In the genomic region with DNA sequence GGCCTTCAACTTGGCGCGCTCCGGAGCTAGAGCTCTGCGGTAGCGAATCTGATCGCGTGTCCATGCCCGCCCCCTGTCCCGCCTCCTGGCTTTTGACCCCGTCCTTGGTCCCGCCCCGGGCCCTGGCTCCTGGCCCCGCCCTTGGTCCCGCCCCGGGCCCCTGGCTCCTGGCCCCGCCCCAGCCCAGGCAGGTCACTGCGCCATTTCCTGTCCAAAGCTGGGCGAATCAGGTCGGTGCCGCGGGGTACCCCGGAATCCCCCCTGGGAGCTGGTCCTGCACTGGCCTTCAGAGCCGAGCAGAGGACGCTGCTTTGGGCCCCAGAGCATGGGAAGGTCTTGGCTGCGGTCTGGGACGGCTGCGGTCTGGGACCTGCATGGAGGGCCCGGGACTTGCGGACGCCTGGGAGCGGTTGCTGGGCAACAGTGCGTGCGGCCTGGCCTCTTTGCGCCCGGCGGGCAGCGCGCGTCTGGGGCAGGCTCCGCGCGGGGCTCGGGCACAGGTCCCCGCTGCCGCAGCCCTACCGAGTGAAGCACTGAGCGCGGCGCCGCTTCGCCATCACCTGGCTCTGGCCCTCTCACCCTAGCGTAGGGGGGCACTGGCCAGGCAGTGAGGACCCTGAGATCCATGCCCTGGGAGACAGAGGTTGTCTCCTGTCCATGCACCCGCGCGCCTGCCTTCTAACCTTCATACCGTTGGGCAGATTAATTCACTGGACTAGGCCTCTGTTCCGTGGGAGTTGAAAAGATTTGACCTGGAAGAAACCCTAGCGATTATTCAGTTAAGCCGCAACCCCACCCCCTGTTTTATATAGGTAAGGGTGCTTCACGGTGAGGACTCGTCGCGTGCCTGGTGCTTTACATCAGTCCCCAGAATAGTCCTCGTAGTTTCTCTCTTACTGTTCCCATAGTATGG, we compare ENCODE assay signal across 8 cellular contexts. TPM values are rescaled to one million over a fixed set of nuclear protein-coding genes. Genes with fewer than 3 reads are reported as not detected.
A peak's percentile ranks its signal among the peaks of the same experiment; 100 is the strongest.
DNase-seq lines count a peak whose midpoint lies in the region; ATAC-seq and TF ChIP-seq lines count a peak whose summit lies in the region.

TSS of gene TTC12 (plus strand) at position 195 of the 913 bp plus-strand sequence. CDS start 1,675 bp downstream, outside the sequence.

- TF ChIP-seq CTCF in RWPE2 (IDR thresholded peaks at IDR 0.05; ENCODE audit: poor library complexity, severe bottlenecking), result no peak

- no peaks in the 10 kb centered on the region for H3K36me3 ChIP-seq in HUES64 (ENCODE audit: insufficient read depth, low read length)
- H3K36me3 ChIP-seq in RWPE2 (ENCODE audit: low read depth), result peaks cover 15% of the 10 kb centered on the region
- H3K36me3 ChIP-seq in neuronal stem cell (replicated peaks in 1 of 2; ENCODE audit: control insufficient read depth in 2 of 2, insufficient read depth in 2 of 2, low read length in 2 of 2), result peaks cover 0 to 18% of the 10 kb centered on the region in 2 donors

- H3K9me3 ChIP-seq in HUES64 (ENCODE audit: insufficient read depth, low read depth, low read length), result no peaks in the 10 kb centered on the region
- H3K9me3 ChIP-seq in RWPE2 (ENCODE audit: severe bottlenecking), result no peaks in the 10 kb centered on the region
- peaks cover 0 to 2% of the 10 kb centered on the region in 2 donors for H3K9me3 ChIP-seq in neuronal stem cell (replicated peaks in 1 of 2; ENCODE audit: control insufficient read depth in 2 of 2, insufficient read depth in 1 of 2, low read depth in 1 of 2, low read length in 2 of 2)

- H2AFZ ChIP-seq in neuronal stem cell (ENCODE audit: low read length), result peak within 1 kb of the TSS; percentile 98

- H3K27ac ChIP-seq in HUES64 (ENCODE audit: low read depth, low read length) (peak within 1 kb of the TSS; percentile 84; the same call in 1 of the 2 replicates), RWPE2 (ENCODE audit: poor library complexity, severe bottlenecking) (peak within 1 kb of the TSS; percentile 50), neuronal stem cell (replicated peaks; ENCODE audit: low read length) (peak within 1 kb of the TSS; percentile 74)

- H3K4me3 ChIP-seq in HUES64 (ENCODE audit: low read length) (peak within 1 kb of the TSS; percentile 97), RWPE2 (ENCODE audit: severe bottlenecking) (peak within 1 kb of the TSS; percentile 82), neuronal stem cell (ENCODE audit: low read length in 2 of 2) (peak within 1 kb of the TSS; percentile 88 to 99)

- peak within 1 kb of the TSS; percentile 94 for H3K14ac ChIP-seq in neuronal stem cell (ENCODE audit: low read length)

- peak within 1 kb of the TSS; percentile 83 for H4K8ac ChIP-seq in neuronal stem cell (ENCODE audit: low read depth, low read length)

- no peak within 1 kb of the TSS for H3K4ac ChIP-seq in neuronal stem cell (ENCODE audit: low read length)

- no peaks in the 10 kb centered on the region for H3K79me1 ChIP-seq in neuronal stem cell (ENCODE audit: low read depth, low read length)

- H4K91ac ChIP-seq in neuronal stem cell (ENCODE audit: low read depth, low read length, poor library complexity), result no peak within 1 kb of the TSS

- no peak within 1 kb of the TSS for H2BK12ac ChIP-seq in neuronal stem cell (ENCODE audit: low read length)

- H2AK5ac ChIP-seq in neuronal stem cell (ENCODE audit: low read depth, low read length), result no peak within 1 kb of the TSS

- peak within 1 kb of the TSS; percentile 59 for H2BK15ac ChIP-seq in neuronal stem cell (ENCODE audit: low read length)

- 6% methylated on average over 64 of the region's 64 CpGs for WGBS in HUES64
- WGBS in neuronal stem cell (ENCODE audit: extremely low coverage in 2 of 2, insufficient read length in 2 of 2, insufficient replicate concordance in 1 of 2), 2 donors, result no CpG with 5 or more reads among the region's 64 CpGs

- H3K9ac ChIP-seq in HUES64 (ENCODE audit: low read depth, low read length), result peak within 1 kb of the TSS; percentile 85
- peak within 1 kb of the TSS; percentile 99 for H3K9ac ChIP-seq in neuronal stem cell (ENCODE audit: low read depth, low read length, poor library complexity)

- peak; percentile 94 for DNase-seq in DMS 273 (lab: John Stamatoyannopoulos, UW; ENCODE audit: unreplicated experiment)
- DNase-seq in RWPE2 (ENCODE audit: low spot score), result peak; percentile 89
- peak; percentile 88 for DNase-seq in activated gamma-delta T cell treated with anti-CD3 and anti-CD28 coated beads, Interleukin-2, amount 50 U/mL, for 16 hours (ENCODE audit: low read depth)
- peak; percentile 82 for DNase-seq in foreskin melanocyte
- peak; percentile 88 for DNase-seq in neuronal stem cell (ENCODE audit: low spot score)
- peak; percentile 83 for DNase-seq in stromal cell of bone marrow (ENCODE audit: low read depth)

- peaks cover 4% of the 10 kb centered on the region; the same call in 1 of the 2 replicates for H3K4me1 ChIP-seq in HUES64 (ENCODE audit: insufficient read depth, low read length)
- peaks cover 19% of the 10 kb centered on the region for H3K4me1 ChIP-seq in RWPE2 (ENCODE audit: insufficient read depth, poor library complexity, severe bottlenecking)
- H3K4me1 ChIP-seq in neuronal stem cell (ENCODE audit: control insufficient read depth in 2 of 2, insufficient read depth in 1 of 2, low read depth in 1 of 2, low read length in 2 of 2), result peaks cover 0 to 4% of the 10 kb centered on the region in 2 donors

- H3K27me3 ChIP-seq in HUES64 (ENCODE audit: insufficient read depth, low read length), result peaks cover 19% of the 10 kb centered on the region; the same call in 1 of the 2 replicates
- H3K27me3 ChIP-seq in RWPE2 (ENCODE audit: insufficient read depth, poor library complexity, severe bottlenecking), result no peaks in the 10 kb centered on the region
- peaks cover 0 to 32% (median 12%) of the 10 kb centered on the region in 3 experiments for H3K27me3 ChIP-seq in neuronal stem cell (ENCODE audit: control insufficient read depth in 3 of 3, insufficient read depth in 3 of 3, low read depth in 1 of 3, low read length in 3 of 3)

- H3K23ac ChIP-seq in neuronal stem cell (ENCODE audit: low read depth, low read length, poor library complexity), result peak within 1 kb of the TSS; percentile 62

- peak within 1 kb of the TSS; percentile 95 for H3K18ac ChIP-seq in neuronal stem cell (ENCODE audit: low read length)

- ATAC-seq in GM21447 (IDR thresholded peaks at IDR 0.05; ENCODE audit: unreplicated experiment), result peak; percentile 99
- ATAC-seq in RWPE2 (ENCODE audit: low read depth), result peak; percentile 93

- no peak within 1 kb of the TSS for H2BK120ac ChIP-seq in neuronal stem cell (ENCODE audit: low read depth, low read length)

- peak within 1 kb of the TSS; percentile 72 for H3K4me2 ChIP-seq in neuronal stem cell (ENCODE audit: insufficient read depth, low read length, poor library complexity, severe bottlenecking)

- H2BK5ac ChIP-seq in neuronal stem cell (ENCODE audit: low read length), result peak within 1 kb of the TSS; percentile 55

RNA-seq across cellular contexts. Expression of gene TTC12, which starts in this region (rescaled TPM):
- 5.4 TPM for polyA plus RNA-seq in HUES64 (2013, experiment 1 of 2)
- 8.9 TPM for polyA plus RNA-seq in HUES64 (2013, experiment 2 of 2)
- 14.7 TPM for polyA plus RNA-seq in neuronal stem cell (2013, experiment 1 of 2)
- polyA plus RNA-seq in neuronal stem cell (2013, experiment 2 of 2), result 14.2 TPM

Comparison
In these comparisons a context has a peak if more than half of its experiments do, and no peak if none do; other contexts are left out.
1. Peak in every context shown above with its lines: DNase-seq, ATAC-seq, H3K4me3 ChIP-seq and H3K27ac ChIP-seq.